1 cellular context compared by ENCODE assay signal in genomic region chr2:264493-265468, GRCh38.
TF ChIP-seq lines count a peak whose summit lies in the region.

ACP1 (plus strand) TSS chr2:264947; CDS start chr2:264965, 18 bp downstream.

TF ChIP-seq in HepG2, 621 proteins besides CTCF, POLR2A, EP300 and RAD21 (continued from another document and continues in another):
- TF ChIP-seq UBTF (CRISPR knock-in tag; IDR thresholded peaks at IDR 0.05): peak; percentile 77
- peak; percentile 88 for TF ChIP-seq ZNF501 (CRISPR knock-in tag; IDR thresholded peaks at IDR 0.05)
- TF ChIP-seq ZFP1 (CRISPR knock-in tag; IDR thresholded peaks at IDR 0.05): 0 out of 2 replicates have a peak, but pooled peaks have one; percentile 17
- no peak for TF ChIP-seq SNAI1 (CRISPR knock-in tag; IDR thresholded peaks at IDR 0.05; ENCODE audit: borderline replicate concordance)
- 0 out of 2 replicates have a peak, but pooled peaks have one; percentile 28 for TF ChIP-seq JUND (CRISPR knock-in tag; IDR thresholded peaks at IDR 0.05)
- TF ChIP-seq CBFB (CRISPR knock-in tag; IDR thresholded peaks at IDR 0.05): 0 out of 2 replicates have a peak, but pooled peaks have one; percentile 42
- TF ChIP-seq MIER2 (CRISPR knock-in tag; IDR thresholded peaks at IDR 0.05): no peak; the same call in 1 of the 2 replicates
- peak; percentile 81 for TF ChIP-seq ZNF350 (CRISPR knock-in tag; IDR thresholded peaks at IDR 0.05; ENCODE audit: borderline replicate concordance, low read depth)
- TF ChIP-seq, protein P1, sequence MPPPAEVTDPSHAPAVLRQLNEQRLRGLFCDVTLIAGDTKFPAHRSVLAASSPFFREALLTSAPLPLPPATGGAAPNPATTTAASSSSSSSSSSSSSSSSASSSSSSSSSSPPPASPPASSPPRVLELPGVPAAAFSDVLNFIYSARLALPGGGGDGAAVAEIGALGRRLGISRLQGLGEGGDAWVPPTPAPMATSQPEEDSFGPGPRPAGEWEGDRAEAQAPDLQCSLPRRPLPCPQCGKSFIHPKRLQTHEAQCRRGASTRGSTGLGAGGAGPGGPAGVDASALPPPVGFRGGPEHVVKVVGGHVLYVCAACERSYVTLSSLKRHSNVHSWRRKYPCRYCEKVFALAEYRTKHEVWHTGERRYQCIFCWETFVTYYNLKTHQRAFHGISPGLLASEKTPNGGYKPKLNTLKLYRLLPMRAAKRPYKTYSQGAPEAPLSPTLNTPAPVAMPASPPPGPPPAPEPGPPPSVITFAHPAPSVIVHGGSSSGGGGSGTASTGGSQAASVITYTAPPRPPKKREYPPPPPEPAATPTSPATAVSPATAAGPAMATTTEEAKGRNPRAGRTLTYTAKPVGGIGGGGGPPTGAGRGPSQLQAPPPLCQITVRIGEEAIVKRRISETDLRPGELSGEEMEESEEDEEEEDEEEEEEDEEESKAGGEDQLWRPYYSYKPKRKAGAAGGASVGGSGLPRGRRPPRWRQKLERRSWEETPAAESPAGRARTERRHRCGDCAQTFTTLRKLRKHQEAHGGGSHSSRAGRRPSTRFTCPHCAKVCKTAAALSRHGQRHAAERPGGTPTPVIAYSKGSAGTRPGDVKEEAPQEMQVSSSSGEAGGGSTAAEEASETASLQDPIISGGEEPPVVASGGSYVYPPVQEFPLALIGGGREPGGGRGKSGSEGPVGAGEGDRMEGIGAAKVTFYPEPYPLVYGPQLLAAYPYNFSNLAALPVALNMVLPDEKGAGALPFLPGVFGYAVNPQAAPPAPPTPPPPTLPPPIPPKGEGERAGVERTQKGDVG (CRISPR knock-in tag; IDR thresholded peaks at IDR 0.05; ENCODE audit: borderline replicate concordance): no peak
- TF ChIP-seq CEBPZ (IDR thresholded peaks at IDR 0.05; ENCODE audit: low read length): no peak
- TF ChIP-seq STAT5B (CRISPR knock-in tag; IDR thresholded peaks at IDR 0.05): no peak
- TF ChIP-seq SP5 (CRISPR knock-in tag; IDR thresholded peaks at IDR 0.05; ENCODE audit: borderline replicate concordance, low read depth): peak; percentile 84
- TF ChIP-seq, protein P2, sequence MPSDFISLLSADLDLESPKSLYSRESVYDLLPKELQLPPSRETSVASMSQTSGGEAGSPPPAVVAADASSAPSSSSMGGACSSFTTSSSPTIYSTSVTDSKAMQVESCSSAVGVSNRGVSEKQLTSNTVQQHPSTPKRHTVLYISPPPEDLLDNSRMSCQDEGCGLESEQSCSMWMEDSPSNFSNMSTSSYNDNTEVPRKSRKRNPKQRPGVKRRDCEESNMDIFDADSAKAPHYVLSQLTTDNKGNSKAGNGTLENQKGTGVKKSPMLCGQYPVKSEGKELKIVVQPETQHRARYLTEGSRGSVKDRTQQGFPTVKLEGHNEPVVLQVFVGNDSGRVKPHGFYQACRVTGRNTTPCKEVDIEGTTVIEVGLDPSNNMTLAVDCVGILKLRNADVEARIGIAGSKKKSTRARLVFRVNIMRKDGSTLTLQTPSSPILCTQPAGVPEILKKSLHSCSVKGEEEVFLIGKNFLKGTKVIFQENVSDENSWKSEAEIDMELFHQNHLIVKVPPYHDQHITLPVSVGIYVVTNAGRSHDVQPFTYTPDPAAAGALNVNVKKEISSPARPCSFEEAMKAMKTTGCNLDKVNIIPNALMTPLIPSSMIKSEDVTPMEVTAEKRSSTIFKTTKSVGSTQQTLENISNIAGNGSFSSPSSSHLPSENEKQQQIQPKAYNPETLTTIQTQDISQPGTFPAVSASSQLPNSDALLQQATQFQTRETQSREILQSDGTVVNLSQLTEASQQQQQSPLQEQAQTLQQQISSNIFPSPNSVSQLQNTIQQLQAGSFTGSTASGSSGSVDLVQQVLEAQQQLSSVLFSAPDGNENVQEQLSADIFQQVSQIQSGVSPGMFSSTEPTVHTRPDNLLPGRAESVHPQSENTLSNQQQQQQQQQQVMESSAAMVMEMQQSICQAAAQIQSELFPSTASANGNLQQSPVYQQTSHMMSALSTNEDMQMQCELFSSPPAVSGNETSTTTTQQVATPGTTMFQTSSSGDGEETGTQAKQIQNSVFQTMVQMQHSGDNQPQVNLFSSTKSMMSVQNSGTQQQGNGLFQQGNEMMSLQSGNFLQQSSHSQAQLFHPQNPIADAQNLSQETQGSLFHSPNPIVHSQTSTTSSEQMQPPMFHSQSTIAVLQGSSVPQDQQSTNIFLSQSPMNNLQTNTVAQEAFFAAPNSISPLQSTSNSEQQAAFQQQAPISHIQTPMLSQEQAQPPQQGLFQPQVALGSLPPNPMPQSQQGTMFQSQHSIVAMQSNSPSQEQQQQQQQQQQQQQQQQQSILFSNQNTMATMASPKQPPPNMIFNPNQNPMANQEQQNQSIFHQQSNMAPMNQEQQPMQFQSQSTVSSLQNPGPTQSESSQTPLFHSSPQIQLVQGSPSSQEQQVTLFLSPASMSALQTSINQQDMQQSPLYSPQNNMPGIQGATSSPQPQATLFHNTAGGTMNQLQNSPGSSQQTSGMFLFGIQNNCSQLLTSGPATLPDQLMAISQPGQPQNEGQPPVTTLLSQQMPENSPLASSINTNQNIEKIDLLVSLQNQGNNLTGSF (CRISPR knock-in tag; IDR thresholded peaks at IDR 0.05): 0 out of 2 replicates have a peak, but pooled peaks have one; percentile 62
- peak; percentile 88; the same call in 1 of the 2 replicates for TF ChIP-seq LBX2 (CRISPR knock-in tag; IDR thresholded peaks at IDR 0.05; ENCODE audit: borderline replicate concordance)
- TF ChIP-seq ZZZ3 (CRISPR knock-in tag; IDR thresholded peaks at IDR 0.05; ENCODE audit: borderline replicate concordance): no peak; the same call in 1 of the 2 replicates
- TF ChIP-seq FOXJ3 (CRISPR knock-in tag; IDR thresholded peaks at IDR 0.05; ENCODE audit: borderline replicate concordance): no peak
- TF ChIP-seq ZNF605 (CRISPR knock-in tag; IDR thresholded peaks at IDR 0.05): peak; percentile 72; the same call in 1 of the 2 replicates
- no peak; the same call in 1 of the 2 replicates for TF ChIP-seq EHMT2 (IDR thresholded peaks at IDR 0.05; ENCODE audit: borderline replicate concordance, low read depth, low read length)
- no peak for TF ChIP-seq TCF7 (IDR thresholded peaks at IDR 0.05; ENCODE audit: low read depth)
- no peak for TF ChIP-seq HDAC6 (IDR thresholded peaks at IDR 0.05; ENCODE audit: low read depth, low read length)
- TF ChIP-seq ESRRA (CRISPR knock-in tag; IDR thresholded peaks at IDR 0.05; ENCODE audit: low read depth): 0 out of 2 replicates have a peak, but pooled peaks have one; percentile 56
- TF ChIP-seq ZNF646 (CRISPR knock-in tag; IDR thresholded peaks at IDR 0.05): no peak
- peak; percentile 71; the same call in 1 of the 2 replicates for TF ChIP-seq GLI4 (CRISPR knock-in tag; IDR thresholded peaks at IDR 0.05; ENCODE audit: borderline replicate concordance)
- peak in 1 of 2 experiments; percentile 52; a peak in 1 of 4 replicates for TF ChIP-seq ATF4 (CRISPR knock-in tag; IDR thresholded peaks at IDR 0.05)
- no peak for TF ChIP-seq RFX1 (IDR thresholded peaks at IDR 0.05)
- no peak for TF ChIP-seq ZNF597 (CRISPR knock-in tag; IDR thresholded peaks at IDR 0.05)
